Comparison of ENCODE assay signal across 7 cellular contexts in genomic region chr7:152463714-152464311, GRCh38. TPM values are rescaled to one million over a fixed set of nuclear protein-coding genes. Genes with fewer than 3 reads are reported as not detected.
DNase-seq lines count a peak whose midpoint lies in the region; ATAC-seq, FAIRE-seq and TF ChIP-seq lines count a peak whose summit lies in the region.

No MANE protein-coding gene starts in this region.

- DNase-seq in GM18507 (ENCODE audit: extremely low spot score, insufficient read length, low read depth) (peak; percentile 96), NCI-H1930 (lab: John Stamatoyannopoulos, UW) (peak; percentile 99), T-helper 22 cell (ENCODE audit: low read depth) (peak; percentile 100), astrocyte of the cerebellum (ENCODE audit: low read depth) (peak; percentile 97), hepatocyte (ENCODE audit: low spot score) (peak; percentile 100), renal cortical epithelial cell (ENCODE audit: low read depth) (peak; percentile 91)

- H3K4me2 ChIP-seq in hepatocyte: peak overlapping the region; percentile 88

- no peak for TF ChIP-seq CTCF in astrocyte of the cerebellum (IDR thresholded peaks at IDR 0.05; ENCODE audit: low read depth, low read length, missing control alignments)
- no peak for TF ChIP-seq CTCF in hepatocyte (IDR thresholded peaks at IDR 0.05; ENCODE audit: poor library complexity)

- peak overlapping the region; percentile 77 for H2AFZ ChIP-seq in hepatocyte

- H3K36me3 ChIP-seq in hepatocyte (replicated peaks; ENCODE audit: insufficient read depth, low read depth): no peaks in the 10 kb centered on the region

- H3K79me2 ChIP-seq in hepatocyte: peaks cover 13% of the 10 kb centered on the region

- in situ Hi-C loops in astrocyte of the cerebellum (cut with HindIII; ENCODE audit: low sequenced_read_pairs): no loop called here

- WGBS in hepatocyte (ENCODE audit: low lambda C conversion rate, missing lambda C conversion rate): 0% methylated on average over 2 of the region's 70 CpGs

- H4K20me1 ChIP-seq in hepatocyte (ENCODE audit: insufficient read depth, poor library complexity, severe bottlenecking): no peaks in the 10 kb centered on the region

- ATAC-seq in HG02973 (IDR thresholded peaks at IDR 0.05; ENCODE audit: unreplicated experiment): peak; percentile 88

- H3K27me3 ChIP-seq in hepatocyte: no peaks in the 10 kb centered on the region

- no peaks in the 10 kb centered on the region for H3K9me2 ChIP-seq in hepatocyte (replicated peaks; ENCODE audit: insufficient read depth)

- FAIRE-seq in GM18507 (lab: Jason Lieb, UNC): peak; percentile 97

- H3K4me3 ChIP-seq in astrocyte of the cerebellum (ENCODE audit: low read depth, low read length): peak overlapping the region; percentile 71
- peak overlapping the region; percentile 99 for H3K4me3 ChIP-seq in hepatocyte

- H3K9me3 ChIP-seq in hepatocyte (ENCODE audit: low read depth): no peaks in the 10 kb centered on the region

- H3K27ac ChIP-seq in hepatocyte: peak overlapping the region; percentile 100

- H3K4me1 ChIP-seq in hepatocyte (ENCODE audit: insufficient read depth): peaks cover 25% of the 10 kb centered on the region

RNA-seq across cellular contexts. Expression of gene KMT2C, which starts 28.0 kb away (rescaled TPM):
- total RNA-seq in hepatocyte (38.8 and 47.7 TPM in 2 replicates), renal cortical epithelial cell (12.9 and 74.3 TPM in 2 replicates)
- 21.9 and 22.5 TPM in 2 replicates for polyA plus RNA-seq in hepatocyte

Comparison
In these comparisons a context has a peak if more than half of its experiments do, and no peak if none do; other contexts are left out.
1. Peak in every context shown above with its lines: DNase-seq, ATAC-seq, H3K4me3 ChIP-seq and H3K27ac ChIP-seq.